Comparison of ENCODE assay signal across 14 cellular contexts in genomic region chr13:97883356-97883755, GRCh38.
DNase-seq lines count a peak whose midpoint lies in the region; ATAC-seq and TF ChIP-seq lines count a peak whose summit lies in the region.
"Had no signal": no experiment of that assay in that cellular context is flagged by ENCODE, and none has a peak within 500 bp of the region (broad histone marks: within the 10 kb centered on the region; RNA-seq: fewer than 3 reads in every experiment).

No MANE protein-coding gene starts in this region.

- H3K9me3 Mint-ChIP-seq in nephron, result no peaks in the 10 kb centered on the region
- no peaks in the 10 kb centered on the region for H3K9me3 Mint-ChIP-seq in MCF 10A (ENCODE audit: unreplicated experiment)
- H3K9me3 Mint-ChIP-seq: GM23338 had no signal

- no peak for ATAC-seq in left lobe of liver
- no peak for ATAC-seq in left colon
- ATAC-seq in right cardiac atrium, result no peak
- ATAC-seq: GM23338 had no signal

- in situ Hi-C loops in astrocyte of the spinal cord (cut with HindIII; ENCODE audit: low sequenced_read_pairs), result no loop called here

- CTCF ChIA-PET in AG04449 (lab: Yijun Ruan, JAX), result interaction anchor here (1.4 to 1.6 kb wide), 2 partner anchors 9 to 28 kb away, joined by 3 read pairs; no protein-coding TSS in a partner anchor
- CTCF ChIA-PET in MCF 10A (lab: Yijun Ruan, JAX), result no interaction called here

- no peak overlapping the region for H3K27ac ChIP-seq in right cardiac atrium (ENCODE audit: low read length)
- H3K27ac ChIP-seq: 22Rv1; BLaER1 treated with 17β-estradiol and CSF1 and Interleukin-3, amounts not matched to agents 10 nM and 100 nM had no signal

- POLR2A ChIA-PET in AG04449 (lab: Yijun Ruan, JAX), result no interaction called here
- POLR2A ChIA-PET in MCF 10A (lab: Yijun Ruan, JAX), result interaction anchor here (0.6 kb wide), 1 partner anchor 888 kb away, joined by 4 read pairs; no protein-coding TSS in a partner anchor

- H3K4me3 Mint-ChIP-seq in nephron (no peak overlapping the region), MCF 10A (ENCODE audit: unreplicated experiment) (no peak overlapping the region)
- H3K4me3 Mint-ChIP-seq: CD4-positive, CD25-positive, alpha-beta regulatory T cell; GM23338 had no signal

- H3K4me1 Mint-ChIP-seq in nephron (peaks cover 40% of the 10 kb centered on the region), MCF 10A (ENCODE audit: insufficient read depth, unreplicated experiment) (peaks cover 8% of the 10 kb centered on the region)
- H3K4me1 Mint-ChIP-seq: CD4-positive, CD25-positive, alpha-beta regulatory T cell had no signal

- H3K27ac Mint-ChIP-seq in nephron (peak overlapping the region in 2 of 3 experiments; percentile 22 to 29), MCF 10A (ENCODE audit: low read depth, unreplicated experiment) (no peak overlapping the region)
- H3K27ac Mint-ChIP-seq: CD4-positive, CD25-positive, alpha-beta regulatory T cell; GM23338 had no signal

- no peaks in the 10 kb centered on the region for H3K27me3 ChIP-seq in right cardiac atrium (ENCODE audit: control insufficient read depth, insufficient read depth)
- H3K27me3 ChIP-seq: BLaER1 treated with 17β-estradiol and CSF1 and Interleukin-3, amounts not matched to agents 10 nM and 100 nM had no signal

- H3K9me3 ChIP-seq in right cardiac atrium (ENCODE audit: control insufficient read depth, low read length), result no peaks in the 10 kb centered on the region

- intact Hi-C loops in left colon (cut with DNase I, micrococcal nuclease), result no loop called here
- intact Hi-C loops in right cardiac atrium (cut with DNase I), result no loop called here
- intact Hi-C loops in MCF 10A (cut with micrococcal nuclease), result no loop called here

- TF ChIP-seq CTCF in AG04449 (IDR thresholded peaks at IDR 0.05; ENCODE audit: insufficient read depth, low read length, missing control alignments) (no peak), astrocyte of the spinal cord (IDR thresholded peaks at IDR 0.05; ENCODE audit: low read depth, low read length) (no peak), nephron (IDR thresholded peaks at IDR 0.05; ENCODE audit: unreplicated experiment in 3 of 3) (no peak), MCF 10A (IDR thresholded peaks at IDR 0.05; ENCODE audit: unreplicated experiment) (no peak)

- H3K36me3 Mint-ChIP-seq in nephron (ENCODE audit: low read depth) (no peaks in the 10 kb centered on the region), MCF 10A (ENCODE audit: insufficient read depth, unreplicated experiment) (no peaks in the 10 kb centered on the region)
- H3K36me3 Mint-ChIP-seq: CD4-positive, CD25-positive, alpha-beta regulatory T cell had no signal

- DNase-seq in AG04449 (ENCODE audit: low read depth, low spot score) (peak; percentile 19), astrocyte of the spinal cord (ENCODE audit: low read depth, low spot score) (peak; percentile 30), fibroblast of peridontal ligament (ENCODE audit: extremely low read depth) (peak; percentile 74), left lobe of liver (ENCODE audit: low spot score) (no peak), left colon (no peak), right cardiac atrium (no peak), MCF 10A (ENCODE audit: unreplicated experiment) (no peak)
- DNase-seq: CD4-positive, CD25-positive, alpha-beta regulatory T cell; DMS53; H7 had no signal

- H3K4me3 ChIP-seq in AG04449 (ENCODE audit: low read depth, low read length) (no peak overlapping the region), astrocyte of the spinal cord (ENCODE audit: low read depth, low read length) (no peak overlapping the region), right cardiac atrium (ENCODE audit: low read length) (no peak overlapping the region)
- H3K4me3 ChIP-seq: BLaER1 treated with 17β-estradiol and CSF1 and Interleukin-3, amounts not matched to agents 10 nM and 100 nM; GM23338 had no signal

- 57% methylated on average over 3 of the region's 3 CpGs for WGBS in right cardiac atrium

- BruUV-seq in MCF 10A (replicated peaks; lab: Mats Ljungman, UMichigan), result no TSS peak

- no peaks in the 10 kb centered on the region for H3K27me3 Mint-ChIP-seq in nephron (ENCODE audit: low read depth)
- H3K27me3 Mint-ChIP-seq in MCF 10A (ENCODE audit: insufficient read depth, unreplicated experiment), result no peaks in the 10 kb centered on the region
- H3K27me3 Mint-ChIP-seq: CD4-positive, CD25-positive, alpha-beta regulatory T cell had no signal

- H3K4me1 ChIP-seq in right cardiac atrium (ENCODE audit: control insufficient read depth, insufficient read depth, low read length), result no peaks in the 10 kb centered on the region
- H3K4me1 ChIP-seq: BLaER1 treated with 17β-estradiol and CSF1 and Interleukin-3, amounts not matched to agents 10 nM and 100 nM had no signal

Comparison
In these comparisons a context has a peak if more than half of its experiments do, and no peak if none do; other contexts are left out.
1. DNase-seq: peak in AG04449 (single experiment), astrocyte of the spinal cord (single experiment) and fibroblast of peridontal ligament (single experiment); none in left lobe of liver (single experiment), left colon (0 of 2), right cardiac atrium (0 of 3) and MCF 10A (single experiment).